ENCODE assay signal across 13 cellular contexts in the genomic region with DNA sequence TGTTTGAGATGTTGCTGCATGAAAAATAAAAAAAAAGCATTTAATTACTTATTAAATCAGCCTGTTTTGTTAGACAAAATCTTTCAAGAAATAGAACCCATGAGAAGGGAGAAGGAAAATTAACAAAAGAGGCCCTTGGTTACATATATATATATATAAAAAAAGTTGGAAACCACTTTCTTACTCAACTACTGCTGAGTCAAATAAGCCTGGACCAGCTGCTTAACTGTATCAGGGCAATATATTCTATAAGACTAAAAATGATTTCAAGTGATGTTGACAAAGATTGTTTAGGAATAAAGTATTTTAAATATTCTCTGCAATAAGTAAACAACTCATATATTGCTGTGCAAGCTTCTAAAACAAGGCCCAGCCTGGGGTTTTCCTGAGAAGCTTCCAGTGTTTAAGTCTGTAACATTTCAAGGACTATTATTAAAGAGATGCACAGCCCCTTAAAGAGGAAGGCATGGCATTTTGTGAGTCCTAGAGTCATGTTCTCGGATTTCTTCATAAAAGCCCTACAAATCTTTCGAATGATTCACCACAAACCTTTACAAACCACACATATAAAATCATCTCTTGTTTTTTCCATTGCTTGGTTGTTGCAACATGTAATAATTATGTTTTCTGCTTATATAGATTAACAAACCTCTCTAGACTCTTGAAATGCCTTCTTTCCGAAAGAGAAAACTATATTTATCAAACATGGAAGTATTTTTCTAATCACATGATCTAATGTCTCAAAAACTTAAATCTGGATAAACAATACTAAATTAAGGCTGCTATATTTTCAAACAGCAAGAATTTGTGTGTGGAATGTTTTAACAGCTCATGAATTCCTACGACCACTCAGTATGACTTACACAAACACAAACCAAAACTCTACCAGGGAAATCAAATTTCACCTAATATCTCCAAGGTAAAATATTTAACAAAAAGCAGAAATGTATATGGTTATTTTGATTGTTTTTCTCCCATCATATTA. TPM values are rescaled to one million over a fixed set of nuclear protein-coding genes. Genes with fewer than 3 reads are reported as not detected.
DNase-seq lines count a peak whose midpoint lies in the region; ATAC-seq and TF ChIP-seq lines count a peak whose summit lies in the region.
"Had no signal": no experiment of that assay in that cellular context is flagged by ENCODE, and none has a peak within 500 bp of the region (broad histone marks: within the 10 kb centered on the region; RNA-seq: fewer than 3 reads in every experiment).

No MANE protein-coding gene starts in this region.

- peaks cover 83% of the 10 kb centered on the region for H3K4me1 ChIP-seq in KMS-11 (ENCODE audit: low read depth, poor library complexity, severe bottlenecking)

- H3K9ac ChIP-seq in KMS-11 = no peak overlapping the region

- CTCF ChIA-PET in BJ (lab: Yijun Ruan, JAX) = interaction anchor here (0.8 to 1.6 kb wide), 4 partner anchors 9 to 72 kb away, joined by 3 to 7 read pairs (median 3); no protein-coding TSS in a partner anchor

- no peak overlapping the region for H3K4me3 ChIP-seq in BJ (ENCODE audit: low read depth, low read length)
- no peak overlapping the region for H3K4me3 ChIP-seq in KMS-11 (IDR thresholded peaks at IDR 0.05; ENCODE audit: insufficient read depth, low read depth, low read length)

- peak overlapping the region in 5 of 6 donors; percentile 4 to 97 (median 92) for H3K27ac Mint-ChIP-seq in naive B cell
- H3K27ac Mint-ChIP-seq: activated CD4-positive, alpha-beta T cell treated with anti-CD3 and anti-CD28 coated beads, Interleukin-2, amount 10 ng/mL, durations not matched to agents 24 days and 14 days; naive thymus-derived CD4-positive, alpha-beta T cell had no signal

- H3K9me3 Mint-ChIP-seq in naive B cell = no peaks in the 10 kb centered on the region
- H3K9me3 Mint-ChIP-seq: activated CD4-positive, alpha-beta T cell treated with anti-CD3 and anti-CD28 coated beads, Interleukin-2, amount 10 ng/mL, durations not matched to agents 24 days and 14 days; naive thymus-derived CD4-positive, alpha-beta T cell had no signal

- no peaks in the 10 kb centered on the region for H3K36me3 ChIP-seq in BJ (ENCODE audit: control insufficient read depth, insufficient read depth, low read length)
- H3K36me3 ChIP-seq in KMS-11 (ENCODE audit: insufficient read depth) = no peaks in the 10 kb centered on the region

- peak overlapping the region in 4 of 8 donors; percentile 1 to 84 (median 38) for H3K4me3 Mint-ChIP-seq in naive B cell
- H3K4me3 Mint-ChIP-seq: activated CD4-positive, alpha-beta T cell treated with anti-CD3 and anti-CD28 coated beads, Interleukin-2, amount 10 ng/mL, durations not matched to agents 24 days and 14 days; naive thymus-derived CD4-positive, alpha-beta T cell had no signal

- DNase-seq in BJ (ENCODE audit: low read depth) (peak; percentile 78), astrocyte of the hippocampus (ENCODE audit: low read depth, low spot score) (peak; percentile 62), naive B cell (no peak), NCI-H345 (lab: John Stamatoyannopoulos, UW) (no peak), HT-29 (ENCODE audit: low spot score) (no peak)
- no peak for DNase-seq in effector CD4-positive, alpha-beta T cell
- DNase-seq: activated CD4-positive, alpha-beta T cell treated with anti-CD3 and anti-CD28 coated beads, Interleukin-2, amount 10 ng/mL, durations not matched to agents 24 days and 14 days; activated gamma-delta T cell treated with Interleukin-2 at 50 U/mL for 16 hours; naive thymus-derived CD4-positive, alpha-beta T cell; NCI-H2081 treated with DMSO at 0.1 percent for 48 hours; stimulated activated naive CD4-positive, alpha-beta T cell had no signal

- no peaks in the 10 kb centered on the region for H4K20me1 ChIP-seq in KMS-11 (ENCODE audit: insufficient read depth)

- POLR2A ChIA-PET in BJ (lab: Charles Lee) = no interaction called here

- H3K4me2 ChIP-seq in KMS-11 = peak overlapping the region; percentile 59

- no peak overlapping the region; the same call in 1 of the 2 replicates for H3K27ac ChIP-seq in KMS-11

- H3K4me1 Mint-ChIP-seq in naive B cell = peaks cover 61 to 97% (median 80%) of the 10 kb centered on the region in 3 donors

- H2AFZ ChIP-seq in KMS-11 (ENCODE audit: low read depth) = no peak overlapping the region

- H3K36me3 Mint-ChIP-seq in naive B cell = no peaks in the 10 kb centered on the region

- no peak for ATAC-seq in naive B cell (ENCODE audit: low read depth in 2 of 2)
- no peak for ATAC-seq in HG02981 (IDR thresholded peaks at IDR 0.05; ENCODE audit: unreplicated experiment)
- ATAC-seq: naive thymus-derived CD4-positive, alpha-beta T cell had no signal

- H3K79me2 ChIP-seq in KMS-11 (ENCODE audit: insufficient read depth, low read depth) = peaks cover 40% of the 10 kb centered on the region

- TF ChIP-seq CTCF in BJ (IDR thresholded peaks at IDR 0.05; ENCODE audit: insufficient read depth, low read depth, low read length) = no peak
- no peak for TF ChIP-seq CTCF in KMS-11 (conservative IDR thresholded peaks at IDR 0.05; ENCODE audit: low read depth, low read length)

- H3K27me3 ChIP-seq in BJ (ENCODE audit: control insufficient read depth, insufficient read depth, low read length) = no peaks in the 10 kb centered on the region
- no peaks in the 10 kb centered on the region for H3K27me3 ChIP-seq in KMS-11 (ENCODE audit: insufficient read depth, low read depth)

- no peaks in the 10 kb centered on the region for H3K27me3 Mint-ChIP-seq in naive B cell
- H3K27me3 Mint-ChIP-seq: activated CD4-positive, alpha-beta T cell treated with anti-CD3 and anti-CD28 coated beads, Interleukin-2, amount 10 ng/mL, durations not matched to agents 24 days and 14 days; naive thymus-derived CD4-positive, alpha-beta T cell had no signal

RNA-seq across cellular contexts. Expression of gene JAZF1, which starts 14.3 kb away (rescaled TPM):
- polyA plus RNA-seq in BJ (2011; rRNA removed) (8.5 and 11.6 TPM in 2 replicates), naive B cell (ENCODE audit: low read depth in 6 of 6) (10 to 100 TPM; 25.4 to 37.7 (median 28.3) TPM)
- polyA minus RNA-seq in BJ (2011; rRNA and poly(A)+ RNA removed) = 7.3 and 7.6 TPM in 2 replicates
- not detected in 2 replicates for total RNA-seq in HT-29 (2014; rRNA removed; shearing (Covaris generic))

Comparison
In these comparisons a context has a peak if more than half of its experiments do, and no peak if none do; other contexts are left out.
1. DNase-seq: peak in BJ (single experiment) and astrocyte of the hippocampus (single experiment); none in naive B cell (single experiment), NCI-H345 (single experiment), effector CD4-positive, alpha-beta T cell (single experiment) and HT-29 (single experiment).